1 cellular context compared by ENCODE assay signal in genomic region chr10:35642023-35642792, GRCh38.
TF ChIP-seq lines count a peak whose summit lies in the region.

Gene FZD8 (minus strand): TSS chr10:35642296. CDS start chr10:35641429, 867 bp downstream.

TF ChIP-seq in WTC11, 78 proteins besides CTCF, POLR2A, EP300 and RAD21 (continued from another document and continues in another):
- TF ChIP-seq ARID4B (CRISPR knock-in tag; IDR thresholded peaks at IDR 0.05; ENCODE audit: borderline replicate concordance): no peak; the same call in 1 of the 2 replicates
- TF ChIP-seq JUN (CRISPR knock-in tag; IDR thresholded peaks at IDR 0.05): no peak
- no peak for TF ChIP-seq NR2C2 (CRISPR knock-in tag; IDR thresholded peaks at IDR 0.05)
- TF ChIP-seq GABPB1 (CRISPR knock-in tag; IDR thresholded peaks at IDR 0.05): no peak
- no peak for TF ChIP-seq HMGA2 (CRISPR knock-in tag; IDR thresholded peaks at IDR 0.05)
- no peak for TF ChIP-seq PREB (CRISPR knock-in tag; IDR thresholded peaks at IDR 0.05; ENCODE audit: borderline replicate concordance)
- TF ChIP-seq PRRX2 (CRISPR knock-in tag; IDR thresholded peaks at IDR 0.05): 0 out of 2 replicates have a peak, but pooled peaks have one; percentile 29
- TF ChIP-seq AFF4 (CRISPR knock-in tag; IDR thresholded peaks at IDR 0.05; ENCODE audit: borderline replicate concordance): no peak
- TF ChIP-seq USF2 (CRISPR knock-in tag; IDR thresholded peaks at IDR 0.05): no peak
- TF ChIP-seq RORB (CRISPR knock-in tag; IDR thresholded peaks at IDR 0.05): no peak
- TF ChIP-seq ZNF532 (CRISPR knock-in tag; IDR thresholded peaks at IDR 0.05; ENCODE audit: borderline replicate concordance): no peak
- TF ChIP-seq ETV6 (CRISPR knock-in tag; IDR thresholded peaks at IDR 0.05): peak; percentile 49; the same call in 1 of the 2 replicates
- no peak for TF ChIP-seq ZNF263 (CRISPR knock-in tag; IDR thresholded peaks at IDR 0.05; ENCODE audit: low read depth)
- TF ChIP-seq E2F4 (CRISPR knock-in tag; IDR thresholded peaks at IDR 0.05; ENCODE audit: borderline replicate concordance, low read depth): no peak; the same call in 1 of the 2 replicates
- TF ChIP-seq KAT7 (CRISPR knock-in tag; IDR thresholded peaks at IDR 0.05; ENCODE audit: borderline replicate concordance): no peak
- TF ChIP-seq E2F5 (CRISPR knock-in tag; IDR thresholded peaks at IDR 0.05): peak; percentile 56; the same call in 1 of the 2 replicates
- TF ChIP-seq NFATC4 (CRISPR knock-in tag; IDR thresholded peaks at IDR 0.05): no peak
- no peak for TF ChIP-seq MXD4 (CRISPR knock-in tag; IDR thresholded peaks at IDR 0.05; ENCODE audit: borderline replicate concordance)
- no peak for TF ChIP-seq ZNF232 (CRISPR knock-in tag; IDR thresholded peaks at IDR 0.05)
- TF ChIP-seq ZNF671 (CRISPR knock-in tag; IDR thresholded peaks at IDR 0.05): no peak
- no peak for TF ChIP-seq ZNF512 (CRISPR knock-in tag; IDR thresholded peaks at IDR 0.05; ENCODE audit: borderline replicate concordance)
- no peak for TF ChIP-seq ZNF219 (CRISPR knock-in tag; IDR thresholded peaks at IDR 0.05; ENCODE audit: borderline replicate concordance)
- TF ChIP-seq ZNF121 (CRISPR knock-in tag; IDR thresholded peaks at IDR 0.05): no peak
- no peak for TF ChIP-seq FOXP4 (CRISPR knock-in tag; IDR thresholded peaks at IDR 0.05)
- no peak for TF ChIP-seq ZNF416 (CRISPR knock-in tag; IDR thresholded peaks at IDR 0.05)
- peak; percentile 46; the same call in 1 of the 2 replicates for TF ChIP-seq MYBL2 (CRISPR knock-in tag; IDR thresholded peaks at IDR 0.05)
- TF ChIP-seq FOXP1 (CRISPR knock-in tag; IDR thresholded peaks at IDR 0.05; ENCODE audit: borderline replicate concordance): no peak
- TF ChIP-seq CREB1 (CRISPR knock-in tag; IDR thresholded peaks at IDR 0.05): no peak
- TF ChIP-seq IRF2 (CRISPR knock-in tag; IDR thresholded peaks at IDR 0.05; ENCODE audit: borderline replicate concordance, low read depth): no peak
- TF ChIP-seq USF1 (CRISPR knock-in tag; IDR thresholded peaks at IDR 0.05): no peak
